ENCODE assay signal across 28 cellular contexts in the genomic region with DNA sequence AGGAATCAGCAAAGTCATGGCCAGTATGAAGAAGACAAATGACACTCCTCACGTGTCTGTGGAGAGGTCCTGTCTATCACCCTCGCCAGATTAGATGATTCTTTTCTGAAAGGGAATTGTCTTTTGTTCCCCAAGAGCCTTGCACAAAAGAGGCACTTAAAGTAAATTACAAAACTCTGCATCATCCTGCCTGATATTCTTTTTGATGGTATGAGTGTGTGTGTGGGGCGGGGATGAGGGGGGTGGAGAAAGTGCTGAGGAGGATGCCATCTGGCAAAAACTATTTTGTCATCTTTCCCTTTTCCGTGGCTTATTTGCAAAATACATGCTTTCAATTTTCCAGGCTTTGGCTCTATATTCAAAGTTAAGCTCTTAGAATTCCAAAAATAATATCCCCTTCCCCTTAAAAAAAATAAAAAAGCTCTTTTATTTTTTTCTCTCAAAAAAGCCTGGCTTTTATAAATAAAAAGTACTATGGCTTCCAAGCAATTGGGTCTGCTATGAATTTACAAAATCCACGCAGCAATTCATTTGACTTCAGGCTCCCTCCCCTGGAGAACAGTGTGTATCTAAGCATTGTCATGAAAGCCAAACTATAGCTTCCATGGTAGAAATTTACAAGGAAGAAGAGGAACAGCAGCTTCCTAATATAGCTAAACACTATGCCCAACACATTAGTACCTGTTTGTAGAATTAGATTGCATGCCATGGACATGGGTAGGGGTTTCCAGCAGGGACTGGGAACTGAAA.
A peak's percentile ranks its signal among the peaks of the same experiment; 100 is the strongest.
DNase-seq lines count a peak whose midpoint lies in the region; ATAC-seq, FAIRE-seq and TF ChIP-seq lines count a peak whose summit lies in the region.
"Had no signal": no experiment of that assay in that cellular context is flagged by ENCODE, and none has a peak within 500 bp of the region (broad histone marks: within the 10 kb centered on the region; RNA-seq: fewer than 3 reads in every experiment).

No MANE protein-coding gene starts in this region.

- no peak overlapping the region for H3K4me3 Mint-ChIP-seq in natural killer cell treated with Interleukin-12 subunit alpha and Interleukin-12 subunit beta and Interleukin-15 and Interleukin-18, amount 100 ng/mL, for 72 hours
- H3K4me3 Mint-ChIP-seq: activated CD4-positive, alpha-beta T cell treated with anti-CD3 and anti-CD28 coated beads, Interleukin-2, amount 10 ng/mL, durations not matched to agents 7 days and 5 days; activated CD8-positive, alpha-beta memory T cell treated with anti-CD3 and anti-CD28 coated beads, Interleukin-2, amount 10 ng/mL, durations not matched to agents 7 days and 5 days; activated naive CD4-positive, alpha-beta T cell treated with anti-CD3 and anti-CD28 coated beads for 36 hours; memory B cell had no signal

- H3K4me2 ChIP-seq in SK-N-SH (no peak overlapping the region), H1 (ENCODE audit: insufficient read depth in 1 of 2, low read depth in 2 of 2, low read length in 2 of 2) (no peak overlapping the region)

- H3K79me1 ChIP-seq in H1 (ENCODE audit: low read depth, low read length), result no peaks in the 10 kb centered on the region

- CTCF ChIA-PET in SK-N-SH (lab: Yijun Ruan, JAX), result no interaction called here
- CTCF ChIA-PET in H1 (lab: Charles Lee; ENCODE audit: partially characterized antibody), result interaction anchor here (0.7 to 1.4 kb wide), 5 partner anchors 9 to 145 kb away, joined by 3 to 4 read pairs (median 3); no protein-coding TSS in a partner anchor

- no peak overlapping the region for H4K8ac ChIP-seq in H1 (ENCODE audit: extremely low read depth, insufficient read depth, low read length)

- H4K5ac ChIP-seq in H1 (ENCODE audit: insufficient read length, low read depth, low read length), result no peak overlapping the region

- TF ChIP-seq RAD21 in SK-N-SH (IDR thresholded peaks at IDR 0.05; ENCODE audit: low read length) (no peak), H1 (IDR thresholded peaks at IDR 0.05 in 1 of 2, conservative IDR thresholded peaks at IDR 0.05 in 1 of 2; ENCODE audit: low read depth in 2 of 2, low read length in 2 of 2) (peak in 1 of 2 experiments; percentile 3; a peak in 1 of 4 replicates)

- peak overlapping the region; percentile 54; the same call in 1 of the 2 replicates for H2BK12ac ChIP-seq in H1 (ENCODE audit: low read depth, low read length)

- WGBS in SK-N-SH (ENCODE audit: low lambda C conversion rate), result 15% methylated on average over 5 of the region's 5 CpGs
- 92% methylated on average over 5 of the region's 5 CpGs; no CpG with 5 or more reads in 1 of the 2 experiments for WGBS in H1 (ENCODE audit: extremely low coverage in 1 of 2, insufficient coverage in 1 of 2, insufficient read length in 1 of 2, insufficient replicate concordance in 2 of 2, low coverage in 1 of 2, low lambda C conversion rate in 2 of 2, missing lambda C conversion rate in 1 of 2), 2 experiments

- TF ChIP-seq CTCF in SK-N-SH (IDR thresholded peaks at IDR 0.05) (no peak), H1 (IDR thresholded peaks at IDR 0.05; ENCODE audit: control extremely low read depth in 1 of 3, insufficient read depth in 1 of 3, low read depth in 1 of 3, low read length in 3 of 3) (no peak)

- H3K27ac ChIP-seq in SK-N-SH (ENCODE audit: low read depth in 2 of 2, low read length in 1 of 2) (no peak overlapping the region), H1 (ENCODE audit: low read depth, low read length) (no peak overlapping the region)
- H3K27ac ChIP-seq: 22Rv1, cardiac muscle cell, heart left ventricle, neutrophil, RWPE1, upper lobe of right lung, WERI-Rb-1 had no signal

- peaks cover 0 to 21% of the 10 kb centered on the region in 2 experiments; a peak in 1 of 4 replicates for H3K4me1 ChIP-seq in SK-N-SH (ENCODE audit: control insufficient read depth in 1 of 2, insufficient read depth in 2 of 2, low read depth in 1 of 2, low read length in 1 of 2)
- peaks cover 0 to 3% (median 0%) of the 10 kb centered on the region in 4 experiments; a peak in 2 of 7 replicates for H3K4me1 ChIP-seq in H1 (replicated peaks in 1 of 4; ENCODE audit: control insufficient read depth in 3 of 4, insufficient read depth in 4 of 4, low read length in 3 of 4)
- H3K4me1 ChIP-seq: Caco-2, heart left ventricle, upper lobe of right lung had no signal

- peak overlapping the region; percentile 38; the same call in 1 of the 2 replicates for H2BK20ac ChIP-seq in H1 (ENCODE audit: low read length)

- no peak overlapping the region for H3K14ac ChIP-seq in H1 (ENCODE audit: insufficient read length)

- H4K91ac ChIP-seq in H1 (replicated peaks; ENCODE audit: insufficient read length, low read length), result no peak overlapping the region

- ATAC-seq in SK-N-SH treated with all-trans-retinoic acid at 6 μM for 48 hours, result peak; percentile 46
- ATAC-seq in natural killer cell treated with Interleukin-12 subunit alpha and Interleukin-12 subunit beta and Interleukin-15 and Interleukin-18, amount 100 ng/mL, for 72 hours, result no peak
- ATAC-seq: activated CD8-positive, alpha-beta memory T cell treated with anti-CD3 and anti-CD28 coated beads, Interleukin-2, amount 10 ng/mL, durations not matched to agents 7 days and 5 days; heart left ventricle; left cardiac atrium; upper lobe of right lung had no signal

- H2AFZ ChIP-seq in SK-N-SH (ENCODE audit: low read depth), result no peak overlapping the region; the same call in 1 of the 2 replicates
- H2AFZ ChIP-seq in H1 (ENCODE audit: low read length), result no peak overlapping the region

- H3K9me2 ChIP-seq in SK-N-SH, result no peaks in the 10 kb centered on the region

- H3K56ac ChIP-seq in H1 (replicated peaks; ENCODE audit: insufficient read length, low read depth, low read length), result no peak overlapping the region

- POLR2A ChIA-PET in SK-N-SH (lab: Yijun Ruan, JAX) (interaction anchor here (0.6 kb wide), 1 partner anchor 372 kb away, joined by 3 read pairs; no protein-coding TSS in a partner anchor), H1 (lab: Charles Lee; ENCODE audit: partially characterized antibody) (interaction anchor here (1.0 kb wide), 1 partner anchor 13 kb away, joined by 3 read pairs; no protein-coding TSS in a partner anchor)

- H3K27ac Mint-ChIP-seq in natural killer cell treated with Interleukin-12 subunit alpha and Interleukin-12 subunit beta and Interleukin-15 and Interleukin-18, amount 100 ng/mL, for 72 hours, result no peak overlapping the region
- H3K27ac Mint-ChIP-seq: activated CD4-positive, alpha-beta T cell treated with anti-CD3 and anti-CD28 coated beads, Interleukin-2, amount 10 ng/mL, durations not matched to agents 7 days and 5 days; activated CD8-positive, alpha-beta memory T cell treated with anti-CD3 and anti-CD28 coated beads, Interleukin-2, amount 10 ng/mL, durations not matched to agents 7 days and 5 days; activated naive CD4-positive, alpha-beta T cell treated with anti-CD3 and anti-CD28 coated beads for 36 hours; memory B cell had no signal

- no peak overlapping the region for H2BK5ac ChIP-seq in H1 (ENCODE audit: low read depth, low read length)

- H3K23me2 ChIP-seq in H1 (ENCODE audit: low read depth, low read length), result no peaks in the 10 kb centered on the region

- no peak for DNase-seq in SK-N-SH
- peak; percentile 7 for DNase-seq in NCI-H524 treated with DMSO at 0.1 percent for 48 hours (lab: John Stamatoyannopoulos, UW)
- DNase-seq in H1 (ENCODE audit: low read depth in 1 of 2, low spot score in 2 of 2), result no peak
- DNase-seq in superior temporal gyrus (ENCODE audit: extremely low spot score), result peak; percentile 55
- DNase-seq in SKM-1 (lab: John Stamatoyannopoulos, UW; ENCODE audit: unreplicated experiment), result no peak
- no peak for DNase-seq in natural killer cell treated with Interleukin-12 subunit alpha and Interleukin-12 subunit beta and Interleukin-15 and Interleukin-18, amount 100 ng/mL, for 72 hours (ENCODE audit: low spot score)
- no peak for DNase-seq in NCI-H2081 treated with DMSO at 0.1 percent for 48 hours (lab: John Stamatoyannopoulos, UW)
- DNase-seq: activated CD4-positive, alpha-beta T cell treated with anti-CD3 and anti-CD28 coated beads, Interleukin-2, amount 10 ng/mL, durations not matched to agents 7 days and 5 days; activated CD8-positive, alpha-beta memory T cell treated with anti-CD3 and anti-CD28 coated beads, Interleukin-2, amount 10 ng/mL, durations not matched to agents 7 days and 5 days; activated naive CD4-positive, alpha-beta T cell treated with anti-CD3 and anti-CD28 coated beads for 36 hours; Caco-2; dermis blood vessel endothelial cell; DND-41; heart left ventricle; left cardiac atrium; NCI-H1694; NCI-H774; stimulated activated CD8-positive, alpha-beta memory T cell treated with anti-CD3 and anti-CD28 coated beads, Interleukin-4, amount 100 ng/mL, for 48 hours; T-helper 2 cell; upper lobe of right lung; WERI-Rb-1 had no signal

- no peaks in the 10 kb centered on the region for H4K20me1 ChIP-seq in SK-N-SH (ENCODE audit: insufficient read depth)
- H4K20me1 ChIP-seq in H1 (replicated peaks in 1 of 2; ENCODE audit: control insufficient read depth in 1 of 2, insufficient read depth in 2 of 2, low read length in 2 of 2), result no peaks in the 10 kb centered on the region

- no peaks in the 10 kb centered on the region for H3K9me3 Mint-ChIP-seq in natural killer cell treated with Interleukin-12 subunit alpha and Interleukin-12 subunit beta and Interleukin-15 and Interleukin-18, amount 100 ng/mL, for 72 hours
- H3K9me3 Mint-ChIP-seq: activated CD4-positive, alpha-beta T cell treated with anti-CD3 and anti-CD28 coated beads, Interleukin-2, amount 10 ng/mL, durations not matched to agents 7 days and 5 days; activated naive CD4-positive, alpha-beta T cell treated with anti-CD3 and anti-CD28 coated beads for 36 hours; memory B cell had no signal

- H2AK5ac ChIP-seq in H1 (ENCODE audit: low read depth, low read length), result no peak overlapping the region

- peaks cover 11 to 30% of the 10 kb centered on the region in 2 donors for H3K27me3 Mint-ChIP-seq in natural killer cell treated with Interleukin-12 subunit alpha and Interleukin-12 subunit beta and Interleukin-15 and Interleukin-18, amount 100 ng/mL, for 72 hours
- H3K27me3 Mint-ChIP-seq: activated CD4-positive, alpha-beta T cell treated with anti-CD3 and anti-CD28 coated beads, Interleukin-2, amount 10 ng/mL, durations not matched to agents 7 days and 5 days; activated CD8-positive, alpha-beta memory T cell treated with anti-CD3 and anti-CD28 coated beads, Interleukin-2, amount 10 ng/mL, durations not matched to agents 7 days and 5 days had no signal

- H3K23ac ChIP-seq in H1 (ENCODE audit: insufficient read length), result no peak overlapping the region

- H3K9ac ChIP-seq in SK-N-SH (no peak overlapping the region), H1 (replicated peaks in 1 of 4; ENCODE audit: extremely low read depth in 1 of 4, low read depth in 3 of 4, low read length in 3 of 4) (no peak overlapping the region)

- H2BK120ac ChIP-seq in H1 (replicated peaks; ENCODE audit: low read depth, low read length), result no peak overlapping the region

- no peaks in the 10 kb centered on the region for H3F3A ChIP-seq in SK-N-SH (replicated peaks; ENCODE audit: insufficient read depth)

- no peaks in the 10 kb centered on the region for H3K79me2 ChIP-seq in SK-N-SH (ENCODE audit: insufficient read depth)
- H3K79me2 ChIP-seq in H1 (ENCODE audit: control insufficient read depth in 1 of 2, insufficient read depth in 2 of 2, low read length in 2 of 2), result no peaks in the 10 kb centered on the region

- peak overlapping the region; percentile 31; the same call in 1 of the 2 replicates for H2BK15ac ChIP-seq in H1 (ENCODE audit: low read length)

- H3K18ac ChIP-seq in H1 (ENCODE audit: extremely low read depth, low read length), result no peak overlapping the region

- TF ChIP-seq POLR2A in H1 (IDR thresholded peaks at IDR 0.05; ENCODE audit: control extremely low read depth in 1 of 2, low read depth in 2 of 2, low read length in 2 of 2), result no peak

- no peaks in the 10 kb centered on the region for H3K36me3 Mint-ChIP-seq in natural killer cell treated with Interleukin-12 subunit alpha and Interleukin-12 subunit beta and Interleukin-15 and Interleukin-18, amount 100 ng/mL, for 72 hours
- H3K36me3 Mint-ChIP-seq: activated CD8-positive, alpha-beta memory T cell treated with anti-CD3 and anti-CD28 coated beads, Interleukin-2, amount 10 ng/mL, durations not matched to agents 7 days and 5 days; memory B cell had no signal

- H3K4me1 Mint-ChIP-seq in natural killer cell treated with Interleukin-12 subunit alpha and Interleukin-12 subunit beta and Interleukin-15 and Interleukin-18, amount 100 ng/mL, for 72 hours (ENCODE audit: low read depth in 2 of 2), result peaks cover 0 to 3% of the 10 kb centered on the region in 2 donors
- H3K4me1 Mint-ChIP-seq: activated CD4-positive, alpha-beta T cell treated with anti-CD3 and anti-CD28 coated beads, Interleukin-2, amount 10 ng/mL, durations not matched to agents 7 days and 5 days; activated CD8-positive, alpha-beta memory T cell treated with anti-CD3 and anti-CD28 coated beads, Interleukin-2, amount 10 ng/mL, durations not matched to agents 7 days and 5 days; memory B cell had no signal

- H3K9me3 ChIP-seq in SK-N-SH (no peaks in the 10 kb centered on the region), H1 (ENCODE audit: insufficient read depth in 2 of 2, low read depth in 1 of 2, low read length in 1 of 2) (no peaks in the 10 kb centered on the region)
- H3K9me3 ChIP-seq: Caco-2, neutrophil, upper lobe of right lung had no signal

- H3K4me3 ChIP-seq in SK-N-SH (ENCODE audit: low read depth in 2 of 2, low read length in 1 of 2) (no peak overlapping the region), H1 (ENCODE audit: extremely low read depth in 1 of 4, insufficient read depth in 2 of 4, low read depth in 3 of 4, low read length in 4 of 4) (no peak overlapping the region)
- H3K4me3 ChIP-seq: cardiac muscle cell, heart left ventricle, upper lobe of right lung had no signal

- H3K36me3 ChIP-seq in SK-N-SH (replicated peaks in 1 of 2; ENCODE audit: control insufficient read depth in 1 of 2, insufficient read depth in 2 of 2, low read length in 1 of 2) (no peaks in the 10 kb centered on the region), H1 (ENCODE audit: control insufficient read depth in 2 of 4, insufficient read depth in 4 of 4, low read length in 3 of 4) (no peaks in the 10 kb centered on the region)
- H3K36me3 ChIP-seq: cardiac muscle cell, heart left ventricle, neutrophil, upper lobe of right lung, WERI-Rb-1 had no signal

- no peak overlapping the region for H3K4ac ChIP-seq in H1 (replicated peaks; ENCODE audit: insufficient read length, low read depth, low read length)

- TF ChIP-seq EP300 in SK-N-SH (IDR thresholded peaks at IDR 0.05; ENCODE audit: borderline replicate concordance in 1 of 2, low read depth in 1 of 2, low read length in 1 of 2), result no peak
- TF ChIP-seq EP300 in H1 (IDR thresholded peaks at IDR 0.05; ENCODE audit: borderline replicate concordance in 1 of 2, low read depth in 2 of 2, low read length in 2 of 2), result no peak

- H3K27me3 ChIP-seq in SK-N-SH (ENCODE audit: insufficient read depth), result no peaks in the 10 kb centered on the region
- H3K27me3 ChIP-seq in H1 (replicated peaks in 1 of 4; ENCODE audit: control insufficient read depth in 3 of 4, extremely low read depth in 1 of 4, insufficient read depth in 3 of 4, low read length in 3 of 4), result no peaks in the 10 kb centered on the region; a peak in 2 of 7 replicates
- H3K27me3 ChIP-seq: cardiac muscle cell, heart left ventricle, neutrophil, upper lobe of right lung had no signal

- FAIRE-seq in H1 (lab: Jason Lieb, UNC), result no peak
- FAIRE-seq: endothelial cell of umbilical vein had no signal

Comparison
In these comparisons a context has a peak if more than half of its experiments do, and no peak if none do; other contexts are left out.
1. DNase-seq: peak in NCI-H524 treated with DMSO at 0.1 percent for 48 hours (single experiment) and superior temporal gyrus (single experiment); none in SK-N-SH (single experiment), H1 (0 of 2), SKM-1 (single experiment), natural killer cell treated with Interleukin-12 subunit alpha and Interleukin-12 subunit beta and Interleukin-15 and Interleukin-18, amount 100 ng/mL, for 72 hours (single experiment) and NCI-H2081 treated with DMSO at 0.1 percent for 48 hours (single experiment).